Comparison of ENCODE assay signal across 1 cellular context in the genomic region with DNA sequence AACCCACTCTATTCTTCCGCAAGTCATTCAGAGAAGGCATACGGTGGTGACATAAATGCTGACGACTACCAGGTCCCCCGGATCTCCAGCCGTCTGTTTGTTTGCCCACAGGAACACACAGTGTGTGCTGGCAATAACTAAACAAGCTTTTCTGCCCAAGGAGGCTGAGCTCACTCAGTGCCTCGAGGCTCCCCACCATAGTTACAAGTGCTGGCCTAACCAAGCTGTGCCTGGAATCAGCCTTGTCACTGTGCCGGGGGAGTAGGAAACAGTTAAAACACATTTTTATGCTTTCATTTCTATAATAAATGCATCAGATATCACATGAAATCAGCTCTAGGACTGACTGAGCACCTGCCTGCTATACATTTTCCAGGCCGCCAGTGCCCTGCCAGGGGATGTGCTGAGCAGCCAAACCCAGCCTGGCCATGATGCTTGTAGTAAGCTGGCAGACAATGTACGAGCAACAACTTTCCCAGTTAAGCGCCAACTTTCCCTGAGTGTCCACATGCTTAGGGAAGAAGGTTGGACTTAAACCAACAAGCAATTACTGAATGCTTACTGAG.
TF ChIP-seq lines count a peak whose summit lies in the region.

No MANE protein-coding gene starts in this region.

TF ChIP-seq in WTC11, 78 proteins besides CTCF, POLR2A, EP300 and RAD21 (continued from another document):
- TF ChIP-seq, protein P1, sequence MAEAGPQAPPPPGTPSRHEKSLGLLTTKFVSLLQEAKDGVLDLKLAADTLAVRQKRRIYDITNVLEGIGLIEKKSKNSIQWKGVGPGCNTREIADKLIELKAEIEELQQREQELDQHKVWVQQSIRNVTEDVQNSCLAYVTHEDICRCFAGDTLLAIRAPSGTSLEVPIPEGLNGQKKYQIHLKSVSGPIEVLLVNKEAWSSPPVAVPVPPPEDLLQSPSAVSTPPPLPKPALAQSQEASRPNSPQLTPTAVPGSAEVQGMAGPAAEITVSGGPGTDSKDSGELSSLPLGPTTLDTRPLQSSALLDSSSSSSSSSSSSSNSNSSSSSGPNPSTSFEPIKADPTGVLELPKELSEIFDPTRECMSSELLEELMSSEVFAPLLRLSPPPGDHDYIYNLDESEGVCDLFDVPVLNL (CRISPR knock-in tag; IDR thresholded peaks at IDR 0.05; ENCODE audit: borderline replicate concordance, low read depth): no peak
- no peak for TF ChIP-seq ESRRA (CRISPR knock-in tag; IDR thresholded peaks at IDR 0.05; ENCODE audit: borderline replicate concordance)
- TF ChIP-seq, protein P2, sequence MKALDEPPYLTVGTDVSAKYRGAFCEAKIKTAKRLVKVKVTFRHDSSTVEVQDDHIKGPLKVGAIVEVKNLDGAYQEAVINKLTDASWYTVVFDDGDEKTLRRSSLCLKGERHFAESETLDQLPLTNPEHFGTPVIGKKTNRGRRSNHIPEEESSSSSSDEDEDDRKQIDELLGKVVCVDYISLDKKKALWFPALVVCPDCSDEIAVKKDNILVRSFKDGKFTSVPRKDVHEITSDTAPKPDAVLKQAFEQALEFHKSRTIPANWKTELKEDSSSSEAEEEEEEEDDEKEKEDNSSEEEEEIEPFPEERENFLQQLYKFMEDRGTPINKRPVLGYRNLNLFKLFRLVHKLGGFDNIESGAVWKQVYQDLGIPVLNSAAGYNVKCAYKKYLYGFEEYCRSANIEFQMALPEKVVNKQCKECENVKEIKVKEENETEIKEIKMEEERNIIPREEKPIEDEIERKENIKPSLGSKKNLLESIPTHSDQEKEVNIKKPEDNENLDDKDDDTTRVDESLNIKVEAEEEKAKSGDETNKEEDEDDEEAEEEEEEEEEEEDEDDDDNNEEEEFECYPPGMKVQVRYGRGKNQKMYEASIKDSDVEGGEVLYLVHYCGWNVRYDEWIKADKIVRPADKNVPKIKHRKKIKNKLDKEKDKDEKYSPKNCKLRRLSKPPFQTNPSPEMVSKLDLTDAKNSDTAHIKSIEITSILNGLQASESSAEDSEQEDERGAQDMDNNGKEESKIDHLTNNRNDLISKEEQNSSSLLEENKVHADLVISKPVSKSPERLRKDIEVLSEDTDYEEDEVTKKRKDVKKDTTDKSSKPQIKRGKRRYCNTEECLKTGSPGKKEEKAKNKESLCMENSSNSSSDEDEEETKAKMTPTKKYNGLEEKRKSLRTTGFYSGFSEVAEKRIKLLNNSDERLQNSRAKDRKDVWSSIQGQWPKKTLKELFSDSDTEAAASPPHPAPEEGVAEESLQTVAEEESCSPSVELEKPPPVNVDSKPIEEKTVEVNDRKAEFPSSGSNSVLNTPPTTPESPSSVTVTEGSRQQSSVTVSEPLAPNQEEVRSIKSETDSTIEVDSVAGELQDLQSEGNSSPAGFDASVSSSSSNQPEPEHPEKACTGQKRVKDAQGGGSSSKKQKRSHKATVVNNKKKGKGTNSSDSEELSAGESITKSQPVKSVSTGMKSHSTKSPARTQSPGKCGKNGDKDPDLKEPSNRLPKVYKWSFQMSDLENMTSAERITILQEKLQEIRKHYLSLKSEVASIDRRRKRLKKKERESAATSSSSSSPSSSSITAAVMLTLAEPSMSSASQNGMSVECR (CRISPR knock-in tag; IDR thresholded peaks at IDR 0.05; ENCODE audit: borderline replicate concordance): no peak
- no peak for TF ChIP-seq TP53 (CRISPR knock-in tag; IDR thresholded peaks at IDR 0.05)
